ENCODE assay signal across 8 cellular contexts in the genomic region with DNA sequence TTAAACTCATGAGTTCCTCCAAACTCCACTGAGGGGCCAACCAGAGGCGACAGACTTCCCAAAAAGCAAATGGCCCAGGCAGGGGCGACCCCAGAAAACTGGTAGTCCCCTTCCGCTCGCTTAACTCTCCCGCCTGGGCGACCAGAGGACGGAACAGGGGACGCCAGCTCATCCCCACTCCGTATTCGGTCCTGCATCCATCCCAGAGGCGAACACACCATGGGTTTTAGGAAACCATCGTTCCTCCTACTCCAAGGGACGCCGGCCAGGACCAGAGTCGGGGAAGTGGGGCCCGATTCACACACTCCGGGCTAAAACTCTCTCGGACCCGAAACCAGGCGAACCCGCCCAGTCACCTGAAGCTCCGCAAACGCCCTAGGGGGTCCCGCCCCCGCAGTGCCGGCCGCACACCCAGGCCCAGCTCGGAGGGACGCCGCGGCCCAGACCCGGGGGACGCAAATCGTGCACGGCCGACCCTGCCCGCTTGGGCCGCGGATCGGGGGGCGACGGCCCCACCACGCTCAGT.
DNase-seq lines count a peak whose midpoint lies in the region; ATAC-seq lines count a peak whose summit lies in the region.

No MANE protein-coding gene starts in this region.

- DNase-seq in Ammon's horn (ENCODE audit: low spot score) (peak; percentile 18), T-helper 1 cell (peak in 4 of 5 donors; percentile 7 to 16 (median 9)), T47D (ENCODE audit: low read depth in 1 of 2, low spot score in 1 of 2) (peak; percentile 33 to 60), inferior parietal cortex (ENCODE audit: extremely low spot score) (peak; percentile 24), DMS153 treated with DMSO at 0.1 percent for 48 hours (lab: John Stamatoyannopoulos, UW; ENCODE audit: unreplicated experiment) (no peak)
- peak; percentile 44 for DNase-seq in stimulated activated CD4-positive, alpha-beta T cell treated with anti-CD3 and anti-CD28 coated beads, Interleukin-15, amount 100 ng/mL, for 24 hours

- in situ Hi-C loops in T47D (cut with HindIII; ENCODE audit: low pct_unique_long_range_greater_than_20kb, low sequenced_read_pairs), result no loop called here

- ATAC-seq in GM19035 (IDR thresholded peaks at IDR 0.05; ENCODE audit: unreplicated experiment) (peak; percentile 43), HG03175 (IDR thresholded peaks at IDR 0.05; ENCODE audit: unreplicated experiment) (peak; percentile 46)
